Comparison of ENCODE assay signal across 9 cellular contexts in the genomic region with DNA sequence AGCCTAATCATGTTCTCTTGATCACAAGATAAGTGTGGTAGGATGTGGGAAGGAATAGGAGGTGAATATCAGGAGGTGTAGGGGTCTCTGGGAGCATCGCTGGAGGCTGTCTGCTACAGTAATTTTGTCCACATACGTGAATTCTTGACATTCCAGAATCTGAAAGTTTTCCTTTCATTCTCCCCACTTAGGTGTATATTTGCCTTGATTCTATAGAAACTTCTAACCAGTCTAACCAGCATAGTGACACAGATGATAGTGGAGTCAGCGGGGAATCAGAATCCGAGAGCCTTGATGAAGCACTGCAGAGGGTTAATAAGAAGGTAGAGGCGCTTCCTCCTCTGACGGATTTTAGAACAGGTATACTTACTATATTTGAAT.
"Had no signal": no experiment of that assay in that cellular context is flagged by ENCODE, and none has a peak within 500 bp of the region (broad histone marks: within the 10 kb centered on the region; RNA-seq: fewer than 3 reads in every experiment).

No MANE protein-coding gene starts in this region.

- ATAC-seq: HCT116, K562 had no signal

- H3K4me3 ChIP-seq: GM23248, HAP-1, K562 had no signal

- FAIRE-seq: HTR-8/SVneo, K562 had no signal

- DNase-seq: GM23248, GOT3, H7, HFFc6, IMR-90 had no signal

- H3K27ac Mint-ChIP-seq: HFFc6 had no signal

- H3K4me3 Mint-ChIP-seq: HFFc6 had no signal

- H3K9me3 Mint-ChIP-seq: HFFc6 had no signal
